ENCODE assay signal across 19 cellular contexts in genomic region chr9:79353856-79354520, GRCh38.
A peak's percentile ranks its signal among the peaks of the same experiment; 100 is the strongest.
DNase-seq lines count a peak whose midpoint lies in the region; ATAC-seq lines count a peak whose summit lies in the region.
"Had no signal": no experiment of that assay in that cellular context is flagged by ENCODE, and none has a peak within 500 bp of the region (broad histone marks: within the 10 kb centered on the region; RNA-seq: fewer than 3 reads in every experiment).

No MANE protein-coding gene starts in this region.

- no peak for ATAC-seq in GM18858 (IDR thresholded peaks at IDR 0.05; ENCODE audit: unreplicated experiment)
- no peak for ATAC-seq in HG03565 (IDR thresholded peaks at IDR 0.05; ENCODE audit: unreplicated experiment)
- ATAC-seq: right cardiac atrium had no signal

- DNase-seq in AG08395 (ENCODE audit: low spot score) (peak; percentile 36), HT1080 (ENCODE audit: low read depth) (peak; percentile 85), astrocyte of the hippocampus (ENCODE audit: low read depth, low spot score) (peak; percentile 60), kidney glomerular epithelial cell (lab: John Stamatoyannopoulos, UW) (peak; percentile 68), T1000 (lab: John Stamatoyannopoulos, UW) (no peak)
- no peak for DNase-seq in effector CD8-positive, alpha-beta T cell (lab: John Stamatoyannopoulos, UW)
- DNase-seq: activated CD4-positive, alpha-beta T cell treated with anti-CD3 and anti-CD28 coated beads, Interleukin-2, amount 50 U/mL, for 4 hours; activated naive CD8-positive, alpha-beta T cell treated with anti-CD3 and anti-CD28 coated beads for 36 hours; activated T-cell treated with anti-CD3 and anti-CD28 coated beads, Interleukin-2, amount 50 U/mL, for 24 hours; GDM1; head of caudate nucleus; NCI-H1048; NCI-H2081 treated with DMSO at 0.1 percent for 48 hours; NCI-H526; OCI-M1; right cardiac atrium; stimulated activated CD4-positive, alpha-beta T cell treated with anti-CD3 and anti-CD28 coated beads, Interleukin-2, amount 100 ng/mL, for 24 hours had no signal

Comparison
In these comparisons a context has a peak if more than half of its experiments do, and no peak if none do; other contexts are left out.
1. DNase-seq: peak in AG08395 (single experiment), HT1080 (single experiment), astrocyte of the hippocampus (single experiment) and kidney glomerular epithelial cell (single experiment); none in T1000 (single experiment) and effector CD8-positive, alpha-beta T cell (single experiment).